30 cellular contexts compared by ENCODE assay signal in the genomic region with DNA sequence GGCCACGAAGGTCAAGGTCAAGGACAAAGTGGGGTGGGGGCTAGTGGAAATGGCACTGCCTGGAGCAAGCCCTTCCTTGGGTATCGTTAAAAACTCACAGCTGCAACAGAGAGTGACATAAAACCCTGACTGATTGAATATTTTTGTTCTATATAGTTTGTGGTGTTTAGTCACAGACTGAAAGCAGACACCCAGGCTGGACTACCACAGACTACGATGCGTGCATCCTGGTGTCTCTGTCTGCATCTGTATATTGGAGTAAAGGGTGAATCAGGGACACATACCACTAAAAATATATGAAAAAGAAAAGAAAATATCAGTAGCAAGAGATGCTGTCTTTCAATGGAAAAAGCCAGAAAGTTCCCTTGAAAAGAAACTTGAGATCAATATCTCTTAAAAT.
"Had no signal": no experiment of that assay in that cellular context is flagged by ENCODE, and none has a peak within 500 bp of the region (broad histone marks: within the 10 kb centered on the region; RNA-seq: fewer than 3 reads in every experiment).

No MANE protein-coding gene starts in this region.

- H3K9me3 Mint-ChIP-seq: activated naive CD4-positive, alpha-beta T cell treated with anti-CD3 and anti-CD28 coated beads, Interleukin-2, amount 10 ng/mL, durations not matched to agents 7 days and 5 days; activated T-cell treated with anti-CD3 and anti-CD28 coated beads, Interleukin-2, amount 50 U/mL, for 24 hours; brain had no signal

- H3K36me3 Mint-ChIP-seq: brain had no signal

- H3K27me3 Mint-ChIP-seq: activated naive CD4-positive, alpha-beta T cell treated with anti-CD3 and anti-CD28 coated beads, Interleukin-2, amount 10 ng/mL, durations not matched to agents 7 days and 5 days; activated T-cell treated with anti-CD3 and anti-CD28 coated beads, Interleukin-2, amount 50 U/mL, for 24 hours had no signal

- H3K4me3 Mint-ChIP-seq: activated CD8-positive, alpha-beta T cell treated with anti-CD3 and anti-CD28 coated beads, Interleukin-2, amount 10 ng/mL, durations not matched to agents 7 days and 5 days; activated naive CD4-positive, alpha-beta T cell treated with anti-CD3 and anti-CD28 coated beads, Interleukin-2, amount 10 ng/mL, durations not matched to agents 7 days and 5 days; activated T-cell treated with anti-CD3 and anti-CD28 coated beads, Interleukin-2, amount 50 U/mL, for 24 hours; brain; T-helper 1 cell treated with Interleukin-12 subunit alpha and Interleukin-12 subunit beta and Interleukin-4 antibody, amounts not matched to agents 30 μg/mL and 1 μg/mL, for 36 hours had no signal

- ATAC-seq: activated CD8-positive, alpha-beta T cell treated with anti-CD3 and anti-CD28 coated beads, Interleukin-2, amount 10 ng/mL, durations not matched to agents 7 days and 5 days; K562; PC-3 had no signal

- DNase-seq: activated CD4-positive, alpha-beta T cell treated with anti-CD3 and anti-CD28 coated beads for 4 hours; activated CD4-positive, alpha-beta T cell treated with anti-CD3 and anti-CD28 coated beads, Interleukin-2, amount 50 U/mL, for 48 hours; activated CD4-positive, CD25-positive, alpha-beta regulatory T cell; activated CD8-positive, alpha-beta T cell treated with anti-CD3 and anti-CD28 coated beads, Interleukin-2, amount 10 ng/mL, durations not matched to agents 7 days and 5 days; activated effector memory CD4-positive, alpha-beta T cell treated with Interleukin-2 at 50 U/mL for 16 hours; activated naive CD4-positive, alpha-beta T cell treated with anti-CD3 and anti-CD28 coated beads, Interleukin-2, amount 10 ng/mL, durations not matched to agents 7 days and 5 days; activated T-cell treated with anti-CD3 and anti-CD28 coated beads, Interleukin-2, amount 50 U/mL, for 24 hours; anterior cingulate cortex; caudate nucleus; cerebellar nuclear complex; IMR-90; NCI-H1092 treated with DMSO at 0.1 percent for 48 hours; NCI-H146; NCI-H187; NCI-H2029 treated with DMSO at 0.1 percent for 48 hours; NCI-H2107; NCI-H2171; NCI-H510A; NCI-H526; NK-92 treated with Interleukin-12 subunit alpha and Interleukin-12 subunit beta, amount 100 ng/mL, for 24 hours; PC-3; Peyer's patch; RPMI8226; SHP77 treated with DMSO at 0.1 percent for 48 hours; SK-N-SH; T-helper 9 cell; WERI-Rb-1 had no signal

- H3K27ac Mint-ChIP-seq: activated CD8-positive, alpha-beta T cell treated with anti-CD3 and anti-CD28 coated beads, Interleukin-2, amount 10 ng/mL, durations not matched to agents 7 days and 5 days; activated naive CD4-positive, alpha-beta T cell treated with anti-CD3 and anti-CD28 coated beads, Interleukin-2, amount 10 ng/mL, durations not matched to agents 7 days and 5 days; activated T-cell treated with anti-CD3 and anti-CD28 coated beads, Interleukin-2, amount 50 U/mL, for 24 hours; T-helper 1 cell treated with Interleukin-12 subunit alpha and Interleukin-12 subunit beta and Interleukin-4 antibody, amounts not matched to agents 30 μg/mL and 1 μg/mL, for 36 hours had no signal
